17 cellular contexts compared by ENCODE assay signal in genomic region chr22:42926768-42927167, GRCh38.
DNase-seq lines count a peak whose midpoint lies in the region; ATAC-seq and TF ChIP-seq lines count a peak whose summit lies in the region.
"Had no signal": no experiment of that assay in that cellular context is flagged by ENCODE, and none has a peak within 500 bp of the region (broad histone marks: within the 10 kb centered on the region; RNA-seq: fewer than 3 reads in every experiment).

No MANE protein-coding gene starts in this region.

- CTCF ChIA-PET in MCF 10A (lab: Yijun Ruan, JAX), result no interaction called here
- CTCF ChIA-PET in mammary epithelial cell (lab: Charles Lee; ENCODE audit: low non-redundant PET), result no interaction called here

- H3K4me1 ChIP-seq in mammary epithelial cell (ENCODE audit: insufficient read depth, low read length) (peaks cover 41% of the 10 kb centered on the region), thyroid gland (peaks cover 42 to 61% of the 10 kb centered on the region in 2 donors)
- H3K4me1 ChIP-seq: BE2C had no signal

- H3K36me3 ChIP-seq in mammary epithelial cell (ENCODE audit: insufficient read depth, low read length) (no peaks in the 10 kb centered on the region), thyroid gland (no peaks in the 10 kb centered on the region)
- H3K36me3 ChIP-seq: BE2C, ovary had no signal

- TF ChIP-seq POLR2A in thyroid gland (IDR thresholded peaks at IDR 0.05), result no peak

- H3K4me2 ChIP-seq in mammary epithelial cell (ENCODE audit: insufficient read depth, low read depth, low read length), result no peak overlapping the region

- intact Hi-C loops in MCF 10A (cut with micrococcal nuclease), result no loop called here
- intact Hi-C loops in mammary epithelial cell (cut with micrococcal nuclease), result no loop called here
- intact Hi-C loops in thyroid gland (cut with DNase I), result no loop called here
- intact Hi-C loops in natural killer cell (cut with micrococcal nuclease), result loop anchor here (5.0 kb wide), 1 partner anchor 36 kb away; no protein-coding TSS in a partner anchor

- no peaks in the 10 kb centered on the region for H4K20me1 ChIP-seq in mammary epithelial cell (ENCODE audit: insufficient read depth, low read length)

- H3K27me3 ChIP-seq in mammary epithelial cell (ENCODE audit: insufficient read depth, low read length) (no peaks in the 10 kb centered on the region), thyroid gland (no peaks in the 10 kb centered on the region)
- H3K27me3 ChIP-seq: BE2C, ovary had no signal

- BruUV-seq in MCF 10A (replicated peaks; lab: Mats Ljungman, UMichigan) (no TSS peak), mammary epithelial cell (replicated peaks; lab: Mats Ljungman, UMichigan) (no TSS peak)

- no peak for ATAC-seq in HG03342 (IDR thresholded peaks at IDR 0.05; ENCODE audit: unreplicated experiment)
- no peak for ATAC-seq in natural killer cell
- ATAC-seq: activated CD8-positive, alpha-beta T cell treated with anti-CD3 and anti-CD28 coated beads for 36 hours; activated T-cell treated with anti-CD3 and anti-CD28 coated beads, Interleukin-2, amount 50 U/mL, for 4 hours had no signal

- no peak for TF ChIP-seq CTCF in MCF 10A (IDR thresholded peaks at IDR 0.05; ENCODE audit: unreplicated experiment)
- no peak for TF ChIP-seq CTCF in mammary epithelial cell (conservative IDR thresholded peaks at IDR 0.05 in 1 of 2, IDR thresholded peaks at IDR 0.05 in 1 of 2; ENCODE audit: extremely low read depth in 1 of 2, insufficient read depth in 1 of 2, low read depth in 1 of 2, low read length in 2 of 2)
- TF ChIP-seq CTCF in coronary artery (IDR thresholded peaks at IDR 0.05), result no peak
- no peak for TF ChIP-seq CTCF in nephron progenitor cell (IDR thresholded peaks at IDR 0.05)
- no peak for TF ChIP-seq CTCF in thyroid gland (IDR thresholded peaks at IDR 0.05)
- no peak for TF ChIP-seq CTCF in natural killer cell (IDR thresholded peaks at IDR 0.05)

- no peaks in the 10 kb centered on the region for H3K27me3 Mint-ChIP-seq in MCF 10A (ENCODE audit: insufficient read depth, unreplicated experiment)
- H3K27me3 Mint-ChIP-seq in nephron progenitor cell (ENCODE audit: low read depth, poor library complexity), result no peaks in the 10 kb centered on the region
- peaks cover 0 to 5% of the 10 kb centered on the region in 2 donors for H3K27me3 Mint-ChIP-seq in natural killer cell (ENCODE audit: low read depth in 2 of 2)
- H3K27me3 Mint-ChIP-seq: activated CD8-positive, alpha-beta T cell treated with anti-CD3 and anti-CD28 coated beads for 36 hours; activated naive CD4-positive, alpha-beta T cell treated with anti-CD3 and anti-CD28 coated beads, Interleukin-2, amount 10 ng/mL, durations not matched to agents 7 days and 5 days; stimulated activated naive CD8-positive, alpha-beta T cell treated with anti-CD3 and anti-CD28 coated beads, Interleukin-15, Interleukin-2, amounts not matched to agents 100 ng/mL and 50 ng/mL, for 24 hours had no signal

- POLR2A ChIA-PET in MCF 10A (lab: Yijun Ruan, JAX), result interaction anchor here (1.1 to 1.3 kb wide), 2 partner anchors 38 to 68 kb away, joined by 3 read pairs; no protein-coding TSS in a partner anchor

- WGBS in mammary epithelial cell (ENCODE audit: low coverage, missing lambda C conversion rate), result 68% methylated on average over 3 of the region's 5 CpGs
- WGBS in thyroid gland, 2 donors, result 65 to 70% methylated on average over 5 of the region's 5 CpGs

- no peak overlapping the region for H2AFZ ChIP-seq in mammary epithelial cell (ENCODE audit: low read depth, low read length)

- H3K4me3 ChIP-seq in mammary epithelial cell (replicated peaks in 1 of 3; ENCODE audit: insufficient read depth in 1 of 3, low read depth in 2 of 3, low read length in 3 of 3) (no peak overlapping the region), coronary artery (no peak overlapping the region), thyroid gland (replicated peaks in 1 of 3) (no peak overlapping the region)
- H3K4me3 ChIP-seq: ovary, SK-N-MC had no signal

- no peaks in the 10 kb centered on the region for H3K9me3 ChIP-seq in mammary epithelial cell (replicated peaks; ENCODE audit: insufficient read depth, low read length)
- no peaks in the 10 kb centered on the region for H3K9me3 ChIP-seq in thyroid gland
- H3K9me3 ChIP-seq: BE2C, ovary had no signal

- no peak overlapping the region for H3K4me3 Mint-ChIP-seq in MCF 10A (ENCODE audit: unreplicated experiment)
- no peak overlapping the region for H3K4me3 Mint-ChIP-seq in nephron progenitor cell
- no peak overlapping the region for H3K4me3 Mint-ChIP-seq in natural killer cell
- H3K4me3 Mint-ChIP-seq: activated CD8-positive, alpha-beta T cell treated with anti-CD3 and anti-CD28 coated beads for 36 hours; activated naive CD4-positive, alpha-beta T cell treated with anti-CD3 and anti-CD28 coated beads, Interleukin-2, amount 10 ng/mL, durations not matched to agents 7 days and 5 days; activated T-cell treated with anti-CD3 and anti-CD28 coated beads, Interleukin-2, amount 50 U/mL, for 4 hours; stimulated activated naive CD8-positive, alpha-beta T cell treated with anti-CD3 and anti-CD28 coated beads, Interleukin-15, Interleukin-2, amounts not matched to agents 100 ng/mL and 50 ng/mL, for 24 hours had no signal

- no peak for DNase-seq in MCF 10A (ENCODE audit: unreplicated experiment)
- no peak for DNase-seq in mammary epithelial cell
- no peak for DNase-seq in coronary artery (ENCODE audit: low spot score)
- DNase-seq in nephron progenitor cell, result no peak
- DNase-seq in thyroid gland, result no peak
- DNase-seq in natural killer cell, result no peak
- DNase-seq in medulla oblongata (ENCODE audit: extremely low spot score), result no peak
- DNase-seq: activated CD8-positive, alpha-beta T cell treated with anti-CD3 and anti-CD28 coated beads for 36 hours; activated naive CD4-positive, alpha-beta T cell treated with anti-CD3 and anti-CD28 coated beads, Interleukin-2, amount 10 ng/mL, durations not matched to agents 7 days and 5 days; activated T-cell treated with anti-CD3 and anti-CD28 coated beads, Interleukin-2, amount 50 U/mL, for 4 hours; BE2C; ovary; stimulated activated CD4-positive, alpha-beta T cell treated with anti-CD3 and anti-CD28 coated beads, Interleukin-2, amount 100 ng/mL, for 24 hours had no signal

- no peaks in the 10 kb centered on the region for H3K36me3 Mint-ChIP-seq in MCF 10A (ENCODE audit: insufficient read depth, unreplicated experiment)
- no peaks in the 10 kb centered on the region for H3K36me3 Mint-ChIP-seq in nephron progenitor cell (ENCODE audit: low read depth)
- no peaks in the 10 kb centered on the region for H3K36me3 Mint-ChIP-seq in natural killer cell
- H3K36me3 Mint-ChIP-seq: activated naive CD4-positive, alpha-beta T cell treated with anti-CD3 and anti-CD28 coated beads, Interleukin-2, amount 10 ng/mL, durations not matched to agents 7 days and 5 days had no signal

- H3K9ac ChIP-seq in mammary epithelial cell (ENCODE audit: insufficient read depth, low read length), result no peak overlapping the region

- H3K27ac Mint-ChIP-seq in MCF 10A (ENCODE audit: low read depth, unreplicated experiment) (peak overlapping the region; percentile 80), nephron progenitor cell (peak overlapping the region; percentile 34), natural killer cell (no peak overlapping the region)
- H3K27ac Mint-ChIP-seq: activated CD8-positive, alpha-beta T cell treated with anti-CD3 and anti-CD28 coated beads for 36 hours; activated naive CD4-positive, alpha-beta T cell treated with anti-CD3 and anti-CD28 coated beads, Interleukin-2, amount 10 ng/mL, durations not matched to agents 7 days and 5 days; stimulated activated naive CD8-positive, alpha-beta T cell treated with anti-CD3 and anti-CD28 coated beads, Interleukin-15, Interleukin-2, amounts not matched to agents 100 ng/mL and 50 ng/mL, for 24 hours had no signal

- dilution Hi-C loops in mammary epithelial cell (cut with HindIII; ENCODE audit: low sequenced_read_pairs), result no loop called here

- in situ Hi-C loops in mammary epithelial cell (cut with MboI; ENCODE audit: low sequenced_read_pairs in 2 of 2), result no loop called here

- H3K9me3 Mint-ChIP-seq in MCF 10A (ENCODE audit: unreplicated experiment) (no peaks in the 10 kb centered on the region), nephron progenitor cell (no peaks in the 10 kb centered on the region), natural killer cell (no peaks in the 10 kb centered on the region)
- H3K9me3 Mint-ChIP-seq: activated CD8-positive, alpha-beta T cell treated with anti-CD3 and anti-CD28 coated beads for 36 hours; activated naive CD4-positive, alpha-beta T cell treated with anti-CD3 and anti-CD28 coated beads, Interleukin-2, amount 10 ng/mL, durations not matched to agents 7 days and 5 days; activated T-cell treated with anti-CD3 and anti-CD28 coated beads, Interleukin-2, amount 50 U/mL, for 4 hours; stimulated activated naive CD8-positive, alpha-beta T cell treated with anti-CD3 and anti-CD28 coated beads, Interleukin-15, Interleukin-2, amounts not matched to agents 100 ng/mL and 50 ng/mL, for 24 hours had no signal

- H3K4me1 Mint-ChIP-seq in MCF 10A (ENCODE audit: insufficient read depth, unreplicated experiment) (peaks cover 48% of the 10 kb centered on the region), nephron progenitor cell (peaks cover 55% of the 10 kb centered on the region), natural killer cell (peaks cover 60 to 70% of the 10 kb centered on the region in 2 donors)

- H3K79me2 ChIP-seq in mammary epithelial cell (ENCODE audit: insufficient read depth, low read length), result peaks cover 87% of the 10 kb centered on the region

- no peak overlapping the region for H3K27ac ChIP-seq in mammary epithelial cell (ENCODE audit: insufficient read depth, low read depth, low read length)
- peak overlapping the region; percentile 58 to 99 for H3K27ac ChIP-seq in coronary artery
- H3K27ac ChIP-seq in thyroid gland, result peak overlapping the region in 2 of 3 donors; percentile 18 to 41
- H3K27ac ChIP-seq: 22Rv1, ovary, SK-N-MC had no signal

Comparison
In these comparisons a context has a peak if more than half of its experiments do, and no peak if none do; other contexts are left out.
1. H3K27ac Mint-ChIP-seq: peak in MCF 10A (single experiment) and nephron progenitor cell (single experiment); none in natural killer cell (0 of 2).